Comparison of ENCODE assay signal across 26 cellular contexts in genomic region chr22:31154975-31155374, GRCh38. TPM values are rescaled to one million over a fixed set of nuclear protein-coding genes. Genes with fewer than 3 reads are reported as not detected.
A peak's percentile ranks its signal among the peaks of the same experiment; 100 is the strongest.
DNase-seq lines count a peak whose midpoint lies in the region; ATAC-seq and TF ChIP-seq lines count a peak whose summit lies in the region.
"Had no signal": no experiment of that assay in that cellular context is flagged by ENCODE, and none has a peak within 500 bp of the region (broad histone marks: within the 10 kb centered on the region; RNA-seq: fewer than 3 reads in every experiment).

No MANE protein-coding gene starts in this region.

- in situ Hi-C loops in IMR-90 (cut with MboI; ENCODE audit: low sequenced_read_pairs), result no loop called here
- in situ Hi-C loops in gastrocnemius medialis (cut with MboI; ENCODE audit: low sequenced_read_pairs in 4 of 4), result loop anchor here in 3 of 4 donors (5.0 to 10.0 kb wide), 3 partner anchors 68 to 210 kb away; partner anchors contain the start of gene SMTN (in 1 of the 3)

- TF ChIP-seq RAD21 in IMR-90 (IDR thresholded peaks at IDR 0.05; ENCODE audit: low read length), result no peak

- H3K56ac ChIP-seq in IMR-90 (ENCODE audit: extremely low read depth, insufficient read depth, low read length), result no peak overlapping the region; the same call in 1 of the 2 replicates

- peaks cover 15% of the 10 kb centered on the region for H3K9me1 ChIP-seq in IMR-90 (ENCODE audit: insufficient read depth, low read length)

- no peaks in the 10 kb centered on the region for H3K79me2 ChIP-seq in ACC112 (ENCODE audit: control insufficient read depth, insufficient read depth, low read length, unreplicated experiment)

- TF ChIP-seq EP300 in esophagus muscularis mucosa (IDR thresholded peaks at IDR 0.05), result no peak

- H3K4me3 ChIP-seq in ACC112 (ENCODE audit: low read depth, low read length) (no peak overlapping the region), IMR-90 (ENCODE audit: insufficient read depth, low read depth, low read length) (no peak overlapping the region), esophagus muscularis mucosa (no peak overlapping the region), gastrocnemius medialis (no peak overlapping the region), foreskin fibroblast (ENCODE audit: low read depth in 1 of 2, low read length in 2 of 2) (no peak overlapping the region)
- H3K4me3 ChIP-seq: psoas muscle had no signal

- H3K18ac ChIP-seq in IMR-90 (ENCODE audit: low read depth, low read length), result peak overlapping the region; percentile 68

- H3K79me1 ChIP-seq in IMR-90 (ENCODE audit: low read depth in 1 of 2, low read length in 2 of 2), result 0 out of 4 replicates have a peak, but pooled peaks cover 0 to 10% of the 10 kb centered on the region in 2 experiments

- ATAC-seq in IMR-90 (ENCODE audit: low read depth) (peak; percentile 51), gastrocnemius medialis (no peak)
- ATAC-seq: activated CD4-positive, alpha-beta T cell treated with anti-CD3 and anti-CD28 coated beads for 36 hours; psoas muscle had no signal

- DNase-seq in IMR-90, result no peak
- no peak for DNase-seq in esophagus muscularis mucosa (ENCODE audit: extremely low spot score)
- no peak for DNase-seq in gastrocnemius medialis
- DNase-seq in head of caudate nucleus, result no peak
- DNase-seq in foreskin fibroblast, result no peak
- no peak for DNase-seq in hippocampal formation (lab: John Stamatoyannopoulos, UW)
- DNase-seq in amygdala (lab: John Stamatoyannopoulos, UW), result no peak
- DNase-seq: activated CD4-positive, alpha-beta T cell treated with anti-CD3 and anti-CD28 coated beads for 36 hours; activated naive CD4-positive, alpha-beta T cell treated with anti-CD3 and anti-CD28 coated beads for 36 hours; activated T-cell treated with anti-CD3 and anti-CD28 coated beads, Interleukin-2, amount 50 U/mL, for 48 hours; amniotic stem cell; caudate nucleus; foreskin melanocyte; islet precursor cell; NCI-H1105 treated with DMSO at 0.1 percent for 48 hours; NCI-H2029 treated with DMSO at 0.1 percent for 48 hours; NCI-H226; NCI-H748 treated with DMSO at 0.1 percent for 48 hours; psoas muscle; small intestine; stimulated activated CD4-positive, alpha-beta T cell treated with anti-CD3 and anti-CD28 coated beads, Interleukin-1b, Interleukin-23, amount 100 ng/mL, for 48 hours had no signal

- H2AK5ac ChIP-seq in IMR-90 (ENCODE audit: low read depth, low read length), result peak overlapping the region; percentile 99

- H2AFZ ChIP-seq in ACC112 (ENCODE audit: low read length, unreplicated experiment) (no peak overlapping the region), IMR-90 (replicated peaks; ENCODE audit: low read length, poor library complexity) (peak overlapping the region; percentile 69)

- peak overlapping the region; percentile 22; the same call in 1 of the 2 replicates for H3K27ac ChIP-seq in ACC112 (ENCODE audit: low read depth, low read length)
- peak overlapping the region; percentile 93 for H3K27ac ChIP-seq in IMR-90 (ENCODE audit: insufficient read depth, low read length)
- peak overlapping the region; percentile 81 to 90 (median 87) for H3K27ac ChIP-seq in esophagus muscularis mucosa (replicated peaks in 1 of 4)
- H3K27ac ChIP-seq in gastrocnemius medialis, result peak overlapping the region; percentile 3 to 53 (median 32)
- H3K27ac ChIP-seq: psoas muscle had no signal

- peak overlapping the region; percentile 5; the same call in 1 of the 2 replicates for H3K4me2 ChIP-seq in IMR-90 (ENCODE audit: low read depth, low read length)

- BruUV-seq in IMR-90 (replicated peaks; lab: Mats Ljungman, UMichigan), result no TSS peak

- H2BK15ac ChIP-seq in IMR-90 (ENCODE audit: low read depth, low read length), result peak overlapping the region; percentile 69

- dilution Hi-C loops in IMR-90 (cut with HindIII; ENCODE audit: low sequenced_read_pairs, unreplicated experiment), result no loop called here

- H3K36me3 ChIP-seq in ACC112 (ENCODE audit: insufficient read depth, low read length) (no peaks in the 10 kb centered on the region), IMR-90 (ENCODE audit: control insufficient read depth, insufficient read depth, low read length) (no peaks in the 10 kb centered on the region), esophagus muscularis mucosa (no peaks in the 10 kb centered on the region), gastrocnemius medialis (no peaks in the 10 kb centered on the region)

- H3K9me3 ChIP-seq in IMR-90 (ENCODE audit: control insufficient read depth, insufficient read depth, low read length) (no peaks in the 10 kb centered on the region), esophagus muscularis mucosa (no peaks in the 10 kb centered on the region), gastrocnemius medialis (no peaks in the 10 kb centered on the region)
- H3K9me3 ChIP-seq: psoas muscle had no signal

- H3K4me1 ChIP-seq in ACC112 (ENCODE audit: control insufficient read depth, insufficient read depth, low read length, unreplicated experiment), result no peaks in the 10 kb centered on the region
- peaks cover 13% of the 10 kb centered on the region for H3K4me1 ChIP-seq in IMR-90 (ENCODE audit: control insufficient read depth, insufficient read depth, low read length)
- H3K4me1 ChIP-seq in esophagus muscularis mucosa, result peaks cover 16 to 48% (median 36%) of the 10 kb centered on the region in 4 donors
- peaks cover 0 to 15% of the 10 kb centered on the region in 2 donors for H3K4me1 ChIP-seq in gastrocnemius medialis
- H3K4me1 ChIP-seq: psoas muscle had no signal

- H3K9ac ChIP-seq in IMR-90 (ENCODE audit: low read depth, low read length), result peak overlapping the region; percentile 53

- peak overlapping the region; percentile 88 for H2BK120ac ChIP-seq in IMR-90 (ENCODE audit: low read depth, low read length)

- TF ChIP-seq CTCF in IMR-90 (conservative IDR thresholded peaks at IDR 0.05; ENCODE audit: low read depth, low read length) (no peak), esophagus muscularis mucosa (IDR thresholded peaks at IDR 0.05) (no peak), gastrocnemius medialis (IDR thresholded peaks at IDR 0.05 in 4 of 5, conservative IDR thresholded peaks at IDR 0.05 in 1 of 5) (no peak), foreskin fibroblast (IDR thresholded peaks at IDR 0.05; ENCODE audit: low read depth, low read length) (no peak)

- H4K91ac ChIP-seq in IMR-90 (ENCODE audit: insufficient read depth, low read depth, low read length), result peak overlapping the region; percentile 89

- H3K23ac ChIP-seq in IMR-90 (ENCODE audit: low read depth, low read length), result peak overlapping the region; percentile 54; the same call in 1 of the 2 replicates

- WGBS in IMR-90 (ENCODE audit: extremely low coverage in 2 of 2, insufficient read length in 1 of 2), 2 experiments, result no CpG with 5 or more reads among the region's 1 CpG
- 85% methylated on average over 1 of the region's 1 CpG for WGBS in esophagus muscularis mucosa

- peak overlapping the region; percentile 94 for H2BK5ac ChIP-seq in IMR-90 (ENCODE audit: low read depth, low read length, poor library complexity, severe bottlenecking)

- CTCF ChIA-PET in IMR-90 (lab: Yijun Ruan, JAX), result interaction anchor here (0.6 to 1.6 kb wide), 3 partner anchors 48 to 235 kb away, joined by 3 to 7 read pairs (median 3); partner anchors contain the start of gene SELENOM

- intact Hi-C loops in IMR-90 (cut with micrococcal nuclease), result no loop called here
- intact Hi-C loops in esophagus muscularis mucosa (cut with DNase I), result no loop called here
- intact Hi-C loops in gastrocnemius medialis (cut with DNase I; ENCODE audit: low total_unique reads), result loop anchor here (1.0 kb wide), 1 partner anchor 520 kb away; the partner anchor contains the start of gene SLC35E4
- intact Hi-C loops in head of caudate nucleus (cut with DNase I), result loop anchor here (10.0 kb wide), 2 partner anchors 50 to 180 kb away; partner anchors contain the start of gene SELENOM

- no peaks in the 10 kb centered on the region for H4K20me1 ChIP-seq in IMR-90 (ENCODE audit: insufficient read depth, low read length)

- H2AK9ac ChIP-seq in IMR-90 (replicated peaks; ENCODE audit: low read depth, low read length, poor library complexity), result peak overlapping the region; percentile 22

- POLR2A ChIA-PET in IMR-90 (lab: Charles Lee; ENCODE audit: unreplicated experiment), result no interaction called here

- H4K8ac ChIP-seq in IMR-90 (ENCODE audit: low read depth in 2 of 2, low read length in 2 of 2), result peak overlapping the region; percentile 44 to 91

- H3K27me3 ChIP-seq in ACC112 (ENCODE audit: insufficient read depth, low read length) (no peaks in the 10 kb centered on the region), IMR-90 (ENCODE audit: control insufficient read depth, insufficient read depth, low read length) (no peaks in the 10 kb centered on the region), esophagus muscularis mucosa (no peaks in the 10 kb centered on the region), gastrocnemius medialis (no peaks in the 10 kb centered on the region)

- peak overlapping the region; percentile 54 for H4K5ac ChIP-seq in IMR-90 (ENCODE audit: low read depth, low read length)

- H3K4ac ChIP-seq in IMR-90 (ENCODE audit: low read depth, low read length), result peak overlapping the region; percentile 88

- no peak for TF ChIP-seq POLR2A in IMR-90 (IDR thresholded peaks at IDR 0.05; ENCODE audit: low read depth, low read length)
- no peak for TF ChIP-seq POLR2A in esophagus muscularis mucosa (IDR thresholded peaks at IDR 0.05; ENCODE audit: low read depth)
- TF ChIP-seq POLR2A in gastrocnemius medialis (IDR thresholded peaks at IDR 0.05), result no peak

- H3K14ac ChIP-seq in IMR-90 (replicated peaks; ENCODE audit: low read depth, low read length), result peak overlapping the region; percentile 88

- H2BK20ac ChIP-seq in IMR-90 (ENCODE audit: low read depth, low read length), result peak overlapping the region; percentile 63

RNA-seq across cellular contexts. Expression of gene RNF185, which starts 5.0 kb away (rescaled TPM):
- total RNA-seq in IMR-90 (2012; rRNA removed), result 30.3 and 34.2 TPM in 2 replicates
- polyA plus RNA-seq in IMR-90 (2012; rRNA removed), result 33.6 and 38.7 TPM in 2 replicates
- 19.1 and 21.5 TPM in 2 replicates for polyA plus RNA-seq in IMR-90 (2012; cell fraction: cytosol; rRNA removed)
- polyA plus RNA-seq in IMR-90 (2012; cell fraction: nucleus; rRNA removed; ENCODE audit: low replicate concordance), result 16.0 and 45.2 TPM in 2 replicates
- total RNA-seq in esophagus muscularis mucosa, result 10 to 100 TPM; 33.6 to 66.7 (median 55.6) TPM
- total RNA-seq in gastrocnemius medialis, result 10 to 100 TPM; 23.8 to 28.1 (median 27.6) TPM

RNA-seq across cellular contexts. Expression of gene PLA2G3, which starts 14.7 kb away (rescaled TPM):
- under 0.01 TPM in 1 of 2 replicates, not detected in the other for total RNA-seq in IMR-90 (2012; rRNA removed)
- polyA plus RNA-seq in IMR-90 (2012; rRNA removed), result 0.07 and 0.12 TPM in 2 replicates
- polyA plus RNA-seq in IMR-90 (2012; cell fraction: cytosol; rRNA removed), result 0.04 TPM in 1 of 2 replicates, not detected in the other
- polyA plus RNA-seq in IMR-90 (2012; cell fraction: nucleus; rRNA removed; ENCODE audit: low replicate concordance), result 0.09 and 0.11 TPM in 2 replicates
- not detected for total RNA-seq in esophagus muscularis mucosa
- total RNA-seq in gastrocnemius medialis, result not detected
- total RNA-seq: activated CD4-positive, alpha-beta T cell treated with anti-CD3 and anti-CD28 coated beads for 36 hours; activated CD8-positive, alpha-beta memory T cell treated with anti-CD3 and anti-CD28 coated beads for 36 hours; activated naive CD4-positive, alpha-beta T cell treated with anti-CD3 and anti-CD28 coated beads for 36 hours; lung microvascular endothelial cell; M059J; psoas muscle; T-helper 2 cell treated with Interferon-gamma antibody and Interleukin-4, amounts not matched to agents 100 ng/mL and 5 ng/mL, for 36 hours had no signal
- polyA plus RNA-seq: psoas muscle had no signal

RNA-seq across cellular contexts. Expression of gene INPP5J, which starts 32.2 kb away (rescaled TPM):
- total RNA-seq in IMR-90 (2012; rRNA removed), result 0.28 and 0.36 TPM in 2 replicates
- polyA plus RNA-seq in IMR-90 (2012; rRNA removed), result 2.0 and 2.2 TPM in 2 replicates
- 0.41 and 2.1 TPM in 2 replicates for polyA plus RNA-seq in IMR-90 (2012; cell fraction: cytosol; rRNA removed)
- polyA plus RNA-seq in IMR-90 (2012; cell fraction: nucleus; rRNA removed; ENCODE audit: low replicate concordance), result 9.6 and 20.2 TPM in 2 replicates
- 1 to 10 TPM; 1.3 to 2.1 (median 1.8) TPM for total RNA-seq in esophagus muscularis mucosa
- total RNA-seq in gastrocnemius medialis, result under 1 TPM; 0.15 to 0.33 (median 0.28) TPM
- total RNA-seq: T-helper 2 cell treated with Interferon-gamma antibody and Interleukin-4, amounts not matched to agents 100 ng/mL and 5 ng/mL, for 36 hours had no signal

RNA-seq across cellular contexts. Expression of gene SELENOM, which starts 47.6 kb away (rescaled TPM):
- 36.1 and 46.2 TPM in 2 replicates for total RNA-seq in IMR-90 (2012; rRNA removed)
- 270 and 369 TPM in 2 replicates for polyA plus RNA-seq in IMR-90 (2012; rRNA removed)
- polyA plus RNA-seq in IMR-90 (2012; cell fraction: cytosol; rRNA removed), result 662 and 853 TPM in 2 replicates
- 256 and 316 TPM in 2 replicates for polyA plus RNA-seq in IMR-90 (2012; cell fraction: nucleus; rRNA removed; ENCODE audit: low replicate concordance)
- 1,000 to 10,000 TPM; 1,118 to 1,733 (median 1,416) TPM for total RNA-seq in esophagus muscularis mucosa
- total RNA-seq in gastrocnemius medialis, result 100 to 1,000 TPM; 144 to 184 (median 157) TPM

RNA-seq across cellular contexts. Expression of gene LIMK2, which starts 57.1 kb away (rescaled TPM):
- total RNA-seq in IMR-90 (2012; rRNA removed) (25.0 and 31.9 TPM in 2 replicates), esophagus muscularis mucosa (10 to 100 TPM; 12.0 to 18.2 (median 14.3) TPM), gastrocnemius medialis (10 to 100 TPM in 1 of 4 donors, 1 to 10 TPM in 3; 4.0 to 12.6 (median 7.1) TPM)
- 14.0 and 14.5 TPM in 2 replicates for polyA plus RNA-seq in IMR-90 (2012; rRNA removed)
- polyA plus RNA-seq in IMR-90 (2012; cell fraction: cytosol; rRNA removed), result 7.5 and 8.9 TPM in 2 replicates
- 24.8 and 31.3 TPM in 2 replicates for polyA plus RNA-seq in IMR-90 (2012; cell fraction: nucleus; rRNA removed; ENCODE audit: low replicate concordance)

Comparison
In these comparisons a context has a peak if more than half of its experiments do, and no peak if none do; other contexts are left out.
1. H3K27ac ChIP-seq: peak in every context shown above with its lines; median percentile 93 in IMR-90; 87 in esophagus muscularis mucosa; 32 in gastrocnemius medialis; 22 in ACC112.
2. intact Hi-C loops: an anchor here in gastrocnemius medialis (1.0 kb wide) and head of caudate nucleus (10.0 kb wide); none called in IMR-90 and esophagus muscularis mucosa.